ENCODE assay signal across 16 cellular contexts in the genomic region with DNA sequence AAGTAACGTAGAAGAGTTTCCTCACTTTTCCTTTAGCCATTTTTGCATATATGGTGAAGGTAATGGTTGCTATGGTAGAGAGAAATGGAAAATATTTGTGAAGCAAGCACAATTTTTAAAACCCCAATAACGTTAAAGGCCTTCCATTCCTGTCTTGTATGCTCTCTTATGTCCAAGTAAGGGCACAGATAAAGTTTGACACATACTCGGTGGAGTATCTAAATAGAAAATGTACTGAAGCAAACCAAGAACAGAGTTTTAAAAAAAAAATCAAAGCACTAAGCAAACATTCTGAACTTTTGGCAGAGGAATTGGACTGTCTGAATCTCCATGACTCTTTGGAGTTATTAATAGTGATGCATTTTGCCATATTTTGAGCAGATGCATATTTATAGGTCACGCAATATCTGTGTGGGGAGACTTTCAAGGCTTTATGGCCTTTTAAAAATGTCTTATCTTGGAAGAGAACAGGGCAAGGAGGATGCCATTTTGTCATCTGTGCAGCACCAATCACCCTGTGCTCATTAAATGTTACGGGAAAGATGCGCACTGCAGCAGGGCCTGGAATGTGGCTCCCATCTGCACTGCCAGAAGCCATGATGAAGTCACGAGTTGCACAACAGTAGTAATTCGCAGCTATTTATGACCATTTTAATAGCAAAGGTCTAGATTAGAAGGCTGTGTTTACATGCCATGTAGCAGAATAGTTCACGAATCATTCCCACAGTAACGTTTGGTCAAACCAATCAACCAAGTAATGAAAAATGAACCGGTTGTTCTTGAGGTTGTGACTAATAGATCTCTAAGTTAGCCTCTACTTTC. TPM values are rescaled to one million over a fixed set of nuclear protein-coding genes. Genes with fewer than 3 reads are reported as not detected.
DNase-seq lines count a peak whose midpoint lies in the region; ATAC-seq and TF ChIP-seq lines count a peak whose summit lies in the region.
"Had no signal": no experiment of that assay in that cellular context is flagged by ENCODE, and none has a peak within 500 bp of the region (broad histone marks: within the 10 kb centered on the region; RNA-seq: fewer than 3 reads in every experiment).

No MANE protein-coding gene starts in this region.

- no peak overlapping the region for H3K9ac ChIP-seq in muscle layer of colon (ENCODE audit: low read length)

- H3K4me3 ChIP-seq in HFF-Myc (replicated peaks; ENCODE audit: low read depth, low read length) (no peak overlapping the region), choroid plexus epithelial cell (ENCODE audit: low read depth, low read length) (no peak overlapping the region), muscle layer of colon (ENCODE audit: low read depth in 1 of 2, low read length in 2 of 2) (no peak overlapping the region)
- H3K4me3 ChIP-seq: K562, skin epidermis had no signal

- ATAC-seq in HG02981 (IDR thresholded peaks at IDR 0.05; ENCODE audit: unreplicated experiment), result no peak
- ATAC-seq: K562, SK-N-SH treated with all-trans-retinoic acid at 6 μM for 48 hours had no signal

- TF ChIP-seq CTCF in HFF-Myc (IDR thresholded peaks at IDR 0.05; ENCODE audit: low read depth, low read length, missing control alignments), result no peak
- no peak for TF ChIP-seq CTCF in choroid plexus epithelial cell (conservative IDR thresholded peaks at IDR 0.05; ENCODE audit: low read depth, low read length)

- H3K36me3 ChIP-seq in muscle layer of colon (ENCODE audit: insufficient read depth, low read length), result no peaks in the 10 kb centered on the region
- H3K36me3 ChIP-seq: BE2C had no signal

- peak overlapping the region; percentile 69 for H3K27ac ChIP-seq in muscle layer of colon (ENCODE audit: low read depth, low read length)

- H3K4me1 ChIP-seq in muscle layer of colon (ENCODE audit: insufficient read depth, low read length), result peaks cover 21% of the 10 kb centered on the region
- H3K4me1 ChIP-seq: BE2C had no signal

- no peaks in the 10 kb centered on the region for H3K9me3 ChIP-seq in muscle layer of colon (ENCODE audit: low read length)
- H3K9me3 ChIP-seq: BE2C had no signal

- DNase-seq in A172 (ENCODE audit: low spot score), result peak; percentile 39
- DNase-seq in HFF-Myc (ENCODE audit: extremely low read depth, low read depth), result peak; percentile 82
- peak; percentile 79 for DNase-seq in choroid plexus epithelial cell (ENCODE audit: low read depth)
- no peak for DNase-seq in iPS-NIHi7 (ENCODE audit: extremely low spot score)
- DNase-seq in HK-2 (ENCODE audit: unreplicated experiment), result no peak
- no peak for DNase-seq in middle frontal gyrus (ENCODE audit: extremely low spot score, low spot score)
- DNase-seq: activated CD4-positive, CD25-positive, alpha-beta regulatory T cell treated with anti-CD3 and anti-CD28 coated beads, Interleukin-2, amount 50 U/mL, for 72 hours; activated T-cell treated with anti-CD3 and anti-CD28 coated beads, Interleukin-2, amount 50 U/mL, for 24 hours; anterior cingulate cortex; BE2C; NCI-H2081 treated with DMSO at 0.1 percent for 48 hours had no signal

- no peaks in the 10 kb centered on the region for H3K27me3 ChIP-seq in muscle layer of colon (ENCODE audit: control insufficient read depth in 1 of 2, insufficient read depth in 2 of 2, low read length in 2 of 2)

RNA-seq across cellular contexts. Expression of gene AMIGO2, which starts 23.3 kb away (rescaled TPM):
- 229 and 279 TPM in 2 replicates for total RNA-seq in A172 (2014; rRNA removed; shearing (Covaris generic))

RNA-seq across cellular contexts. Expression of gene PCED1B, which starts 23.6 kb away (rescaled TPM):
- 0.34 and 0.52 TPM in 2 replicates for total RNA-seq in A172 (2014; rRNA removed; shearing (Covaris generic))

Comparison
In these comparisons a context has a peak if more than half of its experiments do, and no peak if none do; other contexts are left out.
1. DNase-seq: peak in A172 (single experiment), HFF-Myc (single experiment) and choroid plexus epithelial cell (single experiment); none in iPS-NIHi7 (single experiment), HK-2 (single experiment) and middle frontal gyrus (single experiment).